ENCODE assay signal across 15 cellular contexts in genomic region chr15:39321977-39322376, GRCh38.
"Had no signal": no experiment of that assay in that cellular context is flagged by ENCODE, and none has a peak within 500 bp of the region (broad histone marks: within the 10 kb centered on the region; RNA-seq: fewer than 3 reads in every experiment).

No MANE protein-coding gene starts in this region.

- H3K36me3 ChIP-seq: pancreas, thoracic aorta had no signal

- H3K36me3 Mint-ChIP-seq: activated naive CD8-positive, alpha-beta T cell treated with anti-CD3 and anti-CD28 coated beads, Interleukin-2, amount 10 ng/mL, durations not matched to agents 7 days and 5 days; stimulated activated effector memory CD8-positive, alpha-beta T cell treated with anti-CD3 and anti-CD28 coated beads, Interleukin-12 subunit alpha, Interleukin-12 subunit beta, amount 100 ng/mL, for 72 hours had no signal

- H3K27ac Mint-ChIP-seq: activated naive CD8-positive, alpha-beta T cell treated with anti-CD3 and anti-CD28 coated beads, Interleukin-2, amount 10 ng/mL, durations not matched to agents 7 days and 5 days; stimulated activated effector memory CD8-positive, alpha-beta T cell treated with anti-CD3 and anti-CD28 coated beads, Interleukin-12 subunit alpha, Interleukin-12 subunit beta, amount 100 ng/mL, for 72 hours had no signal

- H3K4me1 Mint-ChIP-seq: activated naive CD8-positive, alpha-beta T cell treated with anti-CD3 and anti-CD28 coated beads, Interleukin-2, amount 10 ng/mL, durations not matched to agents 7 days and 5 days; neural crest cell; stimulated activated effector memory CD8-positive, alpha-beta T cell treated with anti-CD3 and anti-CD28 coated beads, Interleukin-12 subunit alpha, Interleukin-12 subunit beta, amount 100 ng/mL, for 72 hours had no signal

- H3K4me3 Mint-ChIP-seq: activated naive CD8-positive, alpha-beta T cell treated with anti-CD3 and anti-CD28 coated beads, Interleukin-2, amount 10 ng/mL, durations not matched to agents 7 days and 5 days; neural crest cell; stimulated activated effector memory CD8-positive, alpha-beta T cell treated with anti-CD3 and anti-CD28 coated beads, Interleukin-12 subunit alpha, Interleukin-12 subunit beta, amount 100 ng/mL, for 72 hours had no signal

- DNase-seq: activated CD4-positive, alpha-beta T cell treated with anti-CD3 and anti-CD28 coated beads, Interleukin-2, amount 50 U/mL, for 48 hours; activated CD4-positive, CD25-positive, alpha-beta regulatory T cell treated with anti-CD3 and anti-CD28 coated beads, Interleukin-2, amount 50 U/mL, for 72 hours; activated effector memory CD4-positive, alpha-beta T cell treated with anti-CD3 and anti-CD28 coated beads, Interleukin-2, amount 50 U/mL, for 16 hours; activated naive CD8-positive, alpha-beta T cell treated with anti-CD3 and anti-CD28 coated beads, Interleukin-2, amount 10 ng/mL, durations not matched to agents 7 days and 5 days; activated T-cell treated with anti-CD3 and anti-CD28 coated beads, Interleukin-2, amount 50 U/mL, for 48 hours; aorta; central memory CD4-positive, alpha-beta T cell; cortex of kidney; effector memory CD4-positive, alpha-beta T cell; midbrain; pancreas had no signal

- H3K4me1 ChIP-seq: pancreas had no signal

- H3K9me3 ChIP-seq: pancreas had no signal

- H3K27ac ChIP-seq: pancreas, thoracic aorta had no signal

- H3K4me3 ChIP-seq: lung, pancreas, thoracic aorta had no signal

- H3K27me3 ChIP-seq: pancreas had no signal
